In the genomic region with DNA sequence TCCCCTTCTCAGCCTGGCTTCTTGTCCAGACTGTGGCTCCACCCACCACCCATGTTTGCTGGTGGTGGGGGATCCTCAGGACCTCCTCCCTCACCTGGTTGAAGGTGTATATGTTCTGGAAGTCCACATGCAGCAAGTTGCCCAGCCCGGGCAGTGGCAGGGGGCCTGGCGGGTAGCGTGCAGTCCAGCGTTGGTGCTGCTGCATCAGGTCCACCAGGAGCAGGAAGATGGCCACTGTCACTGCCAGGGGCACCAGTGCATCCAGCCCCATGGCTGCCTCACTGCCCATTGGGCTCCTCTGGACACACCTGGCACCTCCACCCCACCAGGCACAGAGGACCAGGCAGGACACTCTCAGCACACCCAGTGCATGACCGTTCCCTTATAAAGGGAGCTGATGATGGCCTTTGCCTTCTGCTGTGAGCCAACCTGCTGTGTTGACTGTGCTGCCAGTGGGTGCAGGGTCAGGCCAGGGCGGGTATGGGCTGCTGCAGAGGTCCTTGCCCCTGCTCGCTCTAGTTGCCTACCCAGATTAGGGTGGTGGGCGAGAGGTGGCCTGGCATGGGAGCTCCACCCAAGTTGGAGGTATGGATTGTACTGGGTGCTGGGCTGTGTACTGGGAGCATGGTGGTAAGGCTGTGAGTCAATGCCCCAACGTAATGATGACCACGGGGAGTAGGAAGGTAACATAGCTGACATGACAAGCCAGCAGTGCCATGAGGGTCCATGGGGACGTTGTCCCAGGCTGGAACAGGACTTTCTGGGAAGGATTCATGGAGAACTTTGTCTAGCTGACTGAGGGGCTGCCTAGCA, we compare ENCODE assay signal across 1 cellular context.
TF ChIP-seq lines count a peak whose summit lies in the region.

No MANE protein-coding gene starts in this region.

TF ChIP-seq in HepG2, 621 proteins besides CTCF, POLR2A, EP300 and RAD21:
- TF ChIP-seq RFXANK (CRISPR knock-in tag; IDR thresholded peaks at IDR 0.05) (no peak), NFKB2 (CRISPR knock-in tag; IDR thresholded peaks at IDR 0.05; ENCODE audit: borderline replicate concordance) (0 out of 2 replicates have a peak, but pooled peaks have one; percentile 19), NR2F6 (IDR thresholded peaks at IDR 0.05) (no peak), NR2F6 (CRISPR knock-in tag; IDR thresholded peaks at IDR 0.05) (no peak), ZNF253 (CRISPR knock-in tag; IDR thresholded peaks at IDR 0.05; ENCODE audit: borderline replicate concordance) (no peak), ZNF30 (CRISPR knock-in tag; IDR thresholded peaks at IDR 0.05) (no peak), ZKSCAN5 (CRISPR knock-in tag; IDR thresholded peaks at IDR 0.05) (no peak)
- TF ChIP-seq, protein P1, sequence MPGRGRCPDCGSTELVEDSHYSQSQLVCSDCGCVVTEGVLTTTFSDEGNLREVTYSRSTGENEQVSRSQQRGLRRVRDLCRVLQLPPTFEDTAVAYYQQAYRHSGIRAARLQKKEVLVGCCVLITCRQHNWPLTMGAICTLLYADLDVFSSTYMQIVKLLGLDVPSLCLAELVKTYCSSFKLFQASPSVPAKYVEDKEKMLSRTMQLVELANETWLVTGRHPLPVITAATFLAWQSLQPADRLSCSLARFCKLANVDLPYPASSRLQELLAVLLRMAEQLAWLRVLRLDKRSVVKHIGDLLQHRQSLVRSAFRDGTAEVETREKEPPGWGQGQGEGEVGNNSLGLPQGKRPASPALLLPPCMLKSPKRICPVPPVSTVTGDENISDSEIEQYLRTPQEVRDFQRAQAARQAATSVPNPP (CRISPR knock-in tag; IDR thresholded peaks at IDR 0.05), result no peak
- TF ChIP-seq, protein P2, sequence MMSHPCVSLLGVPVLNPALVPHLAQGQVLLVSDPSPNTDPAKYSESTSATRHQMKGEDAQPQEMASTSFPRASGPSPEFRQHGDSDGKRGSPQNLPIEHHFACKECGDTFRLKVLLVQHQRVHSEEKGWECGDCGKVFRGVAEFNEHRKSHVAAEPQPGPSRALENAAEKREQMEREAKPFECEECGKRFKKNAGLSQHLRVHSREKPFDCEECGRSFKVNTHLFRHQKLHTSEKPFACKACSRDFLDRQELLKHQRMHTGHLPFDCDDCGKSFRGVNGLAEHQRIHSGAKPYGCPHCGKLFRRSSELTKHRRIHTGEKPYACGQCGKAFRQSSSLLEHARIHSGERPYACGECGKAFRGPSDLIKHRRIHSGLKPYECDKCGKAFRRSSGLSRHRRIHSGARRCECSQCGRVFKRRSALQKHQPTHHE (CRISPR knock-in tag; IDR thresholded peaks at IDR 0.05; ENCODE audit: borderline replicate concordance), result no peak
